8 cellular contexts compared by ENCODE assay signal in the genomic region with DNA sequence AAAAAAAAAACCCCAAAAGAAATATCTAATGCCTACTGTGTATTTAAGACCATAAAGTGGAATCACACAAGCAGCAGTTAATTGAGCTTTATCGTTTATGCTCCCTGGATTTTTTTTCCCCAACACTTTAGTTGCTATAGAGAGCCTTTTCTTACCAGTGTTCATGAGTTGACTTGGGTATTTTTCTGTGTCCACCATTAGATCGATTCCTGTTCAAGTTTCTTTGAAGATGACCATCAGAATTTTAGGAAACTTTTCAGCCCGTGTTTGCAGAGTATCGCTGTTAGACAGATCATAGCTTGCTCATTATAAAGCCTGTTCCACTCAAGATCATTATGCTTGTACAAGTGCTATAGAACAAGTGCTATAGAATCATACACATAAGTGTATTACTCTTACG. TPM values are rescaled to one million over a fixed set of nuclear protein-coding genes. Genes with fewer than 3 reads are reported as not detected.
DNase-seq lines count a peak whose midpoint lies in the region; ATAC-seq and TF ChIP-seq lines count a peak whose summit lies in the region.

No MANE protein-coding gene starts in this region.

- H3K4me1 ChIP-seq in CD4-positive, CD25-positive, alpha-beta regulatory T cell (ENCODE audit: control insufficient read depth, insufficient read depth, low read length, poor library complexity, severe bottlenecking) = peaks cover 15% of the 10 kb centered on the region

- H3K4me3 ChIP-seq in CD4-positive, CD25-positive, alpha-beta regulatory T cell (ENCODE audit: low read depth, low read length) = peak overlapping the region; percentile 64
- H3K4me3 ChIP-seq in neural cell (ENCODE audit: low read length) = peak overlapping the region; percentile 84

- peak overlapping the region in 2 of 3 donors; percentile 9 to 83 for H3K27ac Mint-ChIP-seq in CD4-positive, CD25-positive, alpha-beta regulatory T cell
- H3K27ac Mint-ChIP-seq in chondrocyte (ENCODE audit: unreplicated experiment) = peak overlapping the region; percentile 79

- no peak overlapping the region for H3K27ac ChIP-seq in CD4-positive, CD25-positive, alpha-beta regulatory T cell (ENCODE audit: insufficient read depth, low read length, poor library complexity, severe bottlenecking)
- no peak overlapping the region for H3K27ac ChIP-seq in neural cell (ENCODE audit: low read length)

- H4K20me1 ChIP-seq in neural cell (ENCODE audit: insufficient read depth) = no peaks in the 10 kb centered on the region

- H3K36me3 Mint-ChIP-seq in CD4-positive, CD25-positive, alpha-beta regulatory T cell = no peaks in the 10 kb centered on the region
- no peaks in the 10 kb centered on the region for H3K36me3 Mint-ChIP-seq in chondrocyte (ENCODE audit: low read depth)

- H3K9ac ChIP-seq in neural cell (ENCODE audit: low read length) = peak overlapping the region; percentile 78

- no peak overlapping the region for H2AFZ ChIP-seq in neural cell (ENCODE audit: low read depth, low read length)

- peaks cover 19% of the 10 kb centered on the region for H3K27me3 ChIP-seq in CD4-positive, CD25-positive, alpha-beta regulatory T cell (ENCODE audit: control insufficient read depth, insufficient read depth, low read length)
- H3K27me3 ChIP-seq in neural cell (ENCODE audit: insufficient read depth, low read depth, low read length) = no peaks in the 10 kb centered on the region

- ATAC-seq in CD4-positive, CD25-positive, alpha-beta regulatory T cell (ENCODE audit: low read depth in 2 of 2) = no peak
- ATAC-seq in HG03280 (IDR thresholded peaks at IDR 0.05; ENCODE audit: unreplicated experiment) = no peak

- peaks cover 44% of the 10 kb centered on the region for H3K79me2 ChIP-seq in neural cell (replicated peaks; ENCODE audit: insufficient read depth, low read length)

- H3K36me3 ChIP-seq in CD4-positive, CD25-positive, alpha-beta regulatory T cell (ENCODE audit: control insufficient read depth, insufficient read depth, low read length) = no peaks in the 10 kb centered on the region
- H3K36me3 ChIP-seq in neural cell (ENCODE audit: insufficient read depth, low read length) = no peaks in the 10 kb centered on the region

- no peak for TF ChIP-seq RAD21 in neural cell (conservative IDR thresholded peaks at IDR 0.05)

- H3K4me3 Mint-ChIP-seq in CD4-positive, CD25-positive, alpha-beta regulatory T cell = peak overlapping the region; percentile 83 to 89 (median 88)
- peak overlapping the region; percentile 73 for H3K4me3 Mint-ChIP-seq in chondrocyte (ENCODE audit: unreplicated experiment)

- H3F3A ChIP-seq in neural cell (ENCODE audit: insufficient read depth, low read length, poor library complexity, severe bottlenecking) = no peaks in the 10 kb centered on the region

- no peak for TF ChIP-seq CTCF in chondrocyte (IDR thresholded peaks at IDR 0.05)
- TF ChIP-seq CTCF in neural cell (IDR thresholded peaks at IDR 0.05; ENCODE audit: poor library complexity, severe bottlenecking) = no peak

- peaks cover 47% of the 10 kb centered on the region for H3K27me3 Mint-ChIP-seq in CD4-positive, CD25-positive, alpha-beta regulatory T cell
- no peaks in the 10 kb centered on the region for H3K27me3 Mint-ChIP-seq in chondrocyte (ENCODE audit: low read depth)

- TF ChIP-seq EP300 in neural cell (conservative IDR thresholded peaks at IDR 0.05; ENCODE audit: poor library complexity, severe bottlenecking) = no peak

- no peaks in the 10 kb centered on the region for H3K9me3 ChIP-seq in CD4-positive, CD25-positive, alpha-beta regulatory T cell (ENCODE audit: control insufficient read depth in 2 of 2, low read length in 2 of 2)
- H3K9me3 ChIP-seq in neural cell (ENCODE audit: low read length) = no peaks in the 10 kb centered on the region

- peak overlapping the region; percentile 91 for H3K4me2 ChIP-seq in neural cell (ENCODE audit: low read length)

- peaks cover 0 to 1% (median 0%) of the 10 kb centered on the region in 7 donors for H3K9me3 Mint-ChIP-seq in CD4-positive, CD25-positive, alpha-beta regulatory T cell
- H3K9me3 Mint-ChIP-seq in chondrocyte (ENCODE audit: low read depth) = peaks cover under 1% of the 10 kb centered on the region

- peaks cover 0 to 20% (median 6%) of the 10 kb centered on the region in 4 donors for H3K4me1 Mint-ChIP-seq in CD4-positive, CD25-positive, alpha-beta regulatory T cell
- peaks cover 12% of the 10 kb centered on the region for H3K4me1 Mint-ChIP-seq in chondrocyte (ENCODE audit: low read depth)

- H3K9me2 ChIP-seq in neural cell (ENCODE audit: insufficient read depth, low read length) = no peaks in the 10 kb centered on the region

- no peak for DNase-seq in CD4-positive, CD25-positive, alpha-beta regulatory T cell
- DNase-seq in HT-29 (ENCODE audit: low spot score) (peak; percentile 77), chondrocyte (ENCODE audit: low spot score) (no peak), SK-N-DZ (ENCODE audit: low spot score) (no peak), dedifferentiated amniotic fluid mesenchymal stem cell (ENCODE audit: extremely low spot score) (no peak), SIG-M5 (lab: John Stamatoyannopoulos, UW) (no peak)

TF ChIP-seq in neural cell, 6 proteins besides CTCF, POLR2A, EP300 and RAD21:
- TF ChIP-seq SMC3 (conservative IDR thresholded peaks at IDR 0.05; ENCODE audit: poor library complexity) (no peak), EZH2 (IDR thresholded peaks at IDR 0.05; ENCODE audit: borderline replicate concordance, insufficient read depth, low read length, poor library complexity, severe bottlenecking) (no peak), MXI1 (conservative IDR thresholded peaks at IDR 0.05; ENCODE audit: poor library complexity, severe bottlenecking) (no peak), POLR2AphosphoS5 (IDR thresholded peaks at IDR 0.05) (no peak), TAF1 (IDR thresholded peaks at IDR 0.05; ENCODE audit: low read depth) (no peak)
- TF ChIP-seq, protein P1, sequence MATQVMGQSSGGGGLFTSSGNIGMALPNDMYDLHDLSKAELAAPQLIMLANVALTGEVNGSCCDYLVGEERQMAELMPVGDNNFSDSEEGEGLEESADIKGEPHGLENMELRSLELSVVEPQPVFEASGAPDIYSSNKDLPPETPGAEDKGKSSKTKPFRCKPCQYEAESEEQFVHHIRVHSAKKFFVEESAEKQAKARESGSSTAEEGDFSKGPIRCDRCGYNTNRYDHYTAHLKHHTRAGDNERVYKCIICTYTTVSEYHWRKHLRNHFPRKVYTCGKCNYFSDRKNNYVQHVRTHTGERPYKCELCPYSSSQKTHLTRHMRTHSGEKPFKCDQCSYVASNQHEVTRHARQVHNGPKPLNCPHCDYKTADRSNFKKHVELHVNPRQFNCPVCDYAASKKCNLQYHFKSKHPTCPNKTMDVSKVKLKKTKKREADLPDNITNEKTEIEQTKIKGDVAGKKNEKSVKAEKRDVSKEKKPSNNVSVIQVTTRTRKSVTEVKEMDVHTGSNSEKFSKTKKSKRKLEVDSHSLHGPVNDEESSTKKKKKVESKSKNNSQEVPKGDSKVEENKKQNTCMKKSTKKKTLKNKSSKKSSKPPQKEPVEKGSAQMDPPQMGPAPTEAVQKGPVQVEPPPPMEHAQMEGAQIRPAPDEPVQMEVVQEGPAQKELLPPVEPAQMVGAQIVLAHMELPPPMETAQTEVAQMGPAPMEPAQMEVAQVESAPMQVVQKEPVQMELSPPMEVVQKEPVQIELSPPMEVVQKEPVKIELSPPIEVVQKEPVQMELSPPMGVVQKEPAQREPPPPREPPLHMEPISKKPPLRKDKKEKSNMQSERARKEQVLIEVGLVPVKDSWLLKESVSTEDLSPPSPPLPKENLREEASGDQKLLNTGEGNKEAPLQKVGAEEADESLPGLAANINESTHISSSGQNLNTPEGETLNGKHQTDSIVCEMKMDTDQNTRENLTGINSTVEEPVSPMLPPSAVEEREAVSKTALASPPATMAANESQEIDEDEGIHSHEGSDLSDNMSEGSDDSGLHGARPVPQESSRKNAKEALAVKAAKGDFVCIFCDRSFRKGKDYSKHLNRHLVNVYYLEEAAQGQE (IDR thresholded peaks at IDR 0.05; ENCODE audit: borderline replicate concordance) = no peak

RNA-seq across cellular contexts. Expression of a gene that starts 1.5 kb away (rescaled TPM):
- 3.5 TPM for total RNA-seq in CD4-positive, CD25-positive, alpha-beta regulatory T cell
- polyA plus RNA-seq in CD4-positive, CD25-positive, alpha-beta regulatory T cell = 1 to 10 TPM; 1.6 to 4.7 (median 2.9) TPM
- 11.3 and 11.6 TPM in 2 replicates for total RNA-seq in HT-29 (2014; rRNA removed; shearing (Covaris generic))
- 7.2 to 11.5 TPM (median 10.0 TPM) in 3 replicates for total RNA-seq in chondrocyte
- polyA plus RNA-seq in neural cell = 26.6 and 27.8 TPM in 2 replicates
- 89.8 and 96.3 TPM in 2 replicates for polyA minus RNA-seq in neural cell
- polyA plus RNA-seq in SK-N-DZ (2014; cell fraction: cytosol; rRNA removed) = 12.2 and 15.5 TPM in 2 replicates
- 20.3 and 23.3 TPM in 2 replicates for polyA plus RNA-seq in SK-N-DZ (2014; cell fraction: nucleus; rRNA removed)
